2 cellular contexts compared by ENCODE assay signal in genomic region chr16:52532384-52532783, GRCh38.
TF ChIP-seq lines count a peak whose summit lies in the region.

No MANE protein-coding gene starts in this region.

TF ChIP-seq in A549, 52 proteins besides CTCF, POLR2A, EP300 and RAD21 (continued from another document):
- no peak for TF ChIP-seq REST (IDR thresholded peaks at IDR 0.05)
TF ChIP-seq in A549: peak in this region for 1.

TF ChIP-seq in K562, 482 proteins besides CTCF, POLR2A, EP300 and RAD21 (continued from another document):
- TF ChIP-seq WHSC1 (IDR thresholded peaks at IDR 0.05; ENCODE audit: low read length), result no peak
